Comparison of ENCODE assay signal across 23 cellular contexts in genomic region chr12:100503228-100503628, GRCh38. TPM values are rescaled to one million over a fixed set of nuclear protein-coding genes. Genes with fewer than 3 reads are reported as not detected.
"Had no signal": no experiment of that assay in that cellular context is flagged by ENCODE, and none has a peak within 500 bp of the region (broad histone marks: within the 10 kb centered on the region; RNA-seq: fewer than 3 reads in every experiment).

No MANE protein-coding gene starts in this region.

- H3K4me3 Mint-ChIP-seq: activated CD4-positive, alpha-beta memory T cell treated with anti-CD3 and anti-CD28 coated beads, Interleukin-2, amount 10 ng/mL, durations not matched to agents 7 days and 5 days; activated naive CD4-positive, alpha-beta T cell treated with anti-CD3 and anti-CD28 coated beads for 36 hours; immature natural killer cell; naive thymus-derived CD4-positive, alpha-beta T cell; T-helper 2 cell treated with Interferon-gamma antibody and Interleukin-4, amounts not matched to agents 5 μg/mL and 100 μg/mL, for 36 hours had no signal

- DNase-seq: activated CD4-positive, alpha-beta memory T cell treated with anti-CD3 and anti-CD28 coated beads, Interleukin-2, amount 10 ng/mL, durations not matched to agents 7 days and 5 days; activated CD4-positive, alpha-beta T cell treated with anti-CD3 and anti-CD28 coated beads for 48 hours; activated CD4-positive, CD25-positive, alpha-beta regulatory T cell; activated naive CD4-positive, alpha-beta T cell treated with anti-CD3 and anti-CD28 coated beads for 36 hours; activated T-cell treated with anti-CD3 and anti-CD28 coated beads, Interleukin-2, amount 50 U/mL, for 1 hour; anterior cingulate cortex; brain microvascular endothelial cell; central memory CD4-positive, alpha-beta T cell; dorsolateral prefrontal cortex; gastrocnemius medialis; heart left ventricle; immature natural killer cell; left lung; naive thymus-derived CD4-positive, alpha-beta T cell; stimulated activated CD4-positive, alpha-beta T cell treated with anti-CD3 and anti-CD28 coated beads, Interleukin-12 subunit alpha, Interleukin-12 subunit beta, amount 100 ng/mL, for 4 hours; stimulated activated CD4-positive, alpha-beta T cell treated with anti-CD3 and anti-CD28 coated beads, Interleukin-1b, Interleukin-23, amount 100 ng/mL, for 48 hours; stimulated activated CD8-positive, alpha-beta memory T cell treated with anti-CD3 and anti-CD28 coated beads, Interleukin-4, amount 100 ng/mL, for 48 hours; stimulated activated naive CD4-positive, alpha-beta T cell had no signal

- H3K4me3 ChIP-seq: dorsolateral prefrontal cortex, gastrocnemius medialis, heart left ventricle, left lung had no signal

- H3K4me1 Mint-ChIP-seq: activated CD4-positive, alpha-beta memory T cell treated with anti-CD3 and anti-CD28 coated beads, Interleukin-2, amount 10 ng/mL, durations not matched to agents 7 days and 5 days; immature natural killer cell; naive thymus-derived CD4-positive, alpha-beta T cell had no signal

- ATAC-seq: esophagus mucosa; gastrocnemius medialis; heart left ventricle; left lung; naive thymus-derived CD4-positive, alpha-beta T cell had no signal

- H3K27me3 ChIP-seq: brain microvascular endothelial cell, dorsolateral prefrontal cortex, gastrocnemius medialis, heart left ventricle, left lung had no signal

- H3K27ac ChIP-seq: brain microvascular endothelial cell, dorsolateral prefrontal cortex, gastrocnemius medialis, heart left ventricle, left lung had no signal

- H3K36me3 ChIP-seq: brain microvascular endothelial cell, gastrocnemius medialis, heart left ventricle, left lung had no signal

- H3K9me3 ChIP-seq: gastrocnemius medialis had no signal

- H3K9me3 Mint-ChIP-seq: activated CD4-positive, alpha-beta memory T cell treated with anti-CD3 and anti-CD28 coated beads, Interleukin-2, amount 10 ng/mL, durations not matched to agents 7 days and 5 days; activated naive CD4-positive, alpha-beta T cell treated with anti-CD3 and anti-CD28 coated beads for 36 hours; activated T-helper 2 cell treated with anti-CD3 and anti-CD28 coated beads, Interferon-gamma antibody, Interleukin-2, Interleukin-4, amounts not matched to agents 10 μg/mL and 5 μg/mL and 100 μg/mL, durations not matched to agents 14 hours and 24 hours and 36 hours; T-helper 2 cell treated with Interferon-gamma antibody and Interleukin-4, amounts not matched to agents 5 μg/mL and 100 μg/mL, for 36 hours had no signal

- H3K4me1 ChIP-seq: gastrocnemius medialis, heart left ventricle, left lung had no signal

- H3K36me3 Mint-ChIP-seq: immature natural killer cell; naive thymus-derived CD4-positive, alpha-beta T cell had no signal

- H3K27ac Mint-ChIP-seq: activated CD4-positive, alpha-beta memory T cell treated with anti-CD3 and anti-CD28 coated beads, Interleukin-2, amount 10 ng/mL, durations not matched to agents 7 days and 5 days; activated naive CD4-positive, alpha-beta T cell treated with anti-CD3 and anti-CD28 coated beads for 36 hours; activated T-helper 2 cell treated with anti-CD3 and anti-CD28 coated beads, Interferon-gamma antibody, Interleukin-2, Interleukin-4, amounts not matched to agents 10 μg/mL and 5 μg/mL and 100 μg/mL, durations not matched to agents 14 hours and 24 hours and 36 hours; immature natural killer cell; naive thymus-derived CD4-positive, alpha-beta T cell; T-helper 2 cell treated with Interferon-gamma antibody and Interleukin-4, amounts not matched to agents 5 μg/mL and 100 μg/mL, for 36 hours had no signal

RNA-seq across cellular contexts. Expression of gene NR1H4, which starts 29.6 kb away (rescaled TPM):
- total RNA-seq: activated CD4-positive, alpha-beta memory T cell treated with anti-CD3 and anti-CD28 coated beads, Interleukin-2, amount 10 ng/mL, durations not matched to agents 7 days and 5 days; activated naive CD4-positive, alpha-beta T cell treated with anti-CD3 and anti-CD28 coated beads for 36 hours; activated T-helper 2 cell treated with anti-CD3 and anti-CD28 coated beads, Interferon-gamma antibody, Interleukin-2, Interleukin-4, amounts not matched to agents 10 μg/mL and 5 μg/mL and 100 μg/mL, durations not matched to agents 14 hours and 24 hours and 36 hours; esophagus mucosa; heart left ventricle; left lung; naive thymus-derived CD4-positive, alpha-beta T cell; osteocyte; pulmonary artery endothelial cell had no signal
